Comparison of ENCODE assay signal across 8 cellular contexts in the genomic region with DNA sequence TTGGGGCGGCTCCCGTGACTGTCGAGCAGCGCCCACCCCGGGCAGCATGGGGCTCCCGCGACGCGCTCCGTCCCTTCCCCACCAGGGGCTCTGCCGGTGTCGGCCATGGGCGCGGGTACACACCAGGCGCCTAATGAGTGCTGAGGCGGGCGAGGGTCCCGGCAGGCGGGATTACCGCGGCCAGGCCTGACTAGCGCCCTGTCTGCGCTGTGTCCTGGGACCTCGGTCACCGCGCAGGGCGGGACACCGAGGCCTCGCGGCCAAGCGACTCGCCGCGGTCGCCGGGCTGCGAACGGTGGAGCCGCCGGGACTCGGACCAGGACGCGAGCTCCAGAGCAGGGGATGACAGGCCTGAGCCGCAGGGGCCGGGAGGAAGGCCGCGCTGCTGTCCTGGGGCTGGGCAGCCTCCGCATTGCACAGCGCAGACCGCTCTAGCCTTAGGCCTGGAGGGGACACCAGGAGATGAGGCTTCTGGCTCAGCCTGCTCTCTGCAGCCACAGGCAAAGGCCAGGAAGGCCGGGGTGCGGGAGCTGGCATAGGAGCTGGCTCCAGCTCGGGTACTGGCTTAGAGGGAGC. TPM values are rescaled to one million over a fixed set of nuclear protein-coding genes. Genes with fewer than 3 reads are reported as not detected.
DNase-seq lines count a peak whose midpoint lies in the region; ATAC-seq, FAIRE-seq and TF ChIP-seq lines count a peak whose summit lies in the region.

No MANE protein-coding gene starts in this region.

- H3K36me3 ChIP-seq in DND-41 (ENCODE audit: insufficient read depth, low read length) (peaks cover 32% of the 10 kb centered on the region), K562 (ENCODE audit: control insufficient read depth, insufficient read depth, low read length) (peaks cover 51% of the 10 kb centered on the region)

- peak overlapping the region; percentile 68 for H3K4me2 ChIP-seq in DND-41 (ENCODE audit: insufficient read depth, low read length)
- H3K4me2 ChIP-seq in K562 (ENCODE audit: insufficient read depth, low read length), result peak overlapping the region; percentile 95

- TSS peak; percentile 49 for BruUV-seq in K562 (replicated peaks; lab: Mats Ljungman, UMichigan)

- H2AFZ ChIP-seq in DND-41 (ENCODE audit: low read depth, low read length) (peak overlapping the region; percentile 98), K562 (ENCODE audit: low read depth, low read length) (peak overlapping the region; percentile 82)

- H3K9me3 ChIP-seq in DND-41 (ENCODE audit: insufficient read depth, low read length, severe bottlenecking) (no peaks in the 10 kb centered on the region), K562 (replicated peaks; ENCODE audit: control insufficient read depth, insufficient read depth, low read depth, low read length) (no peaks in the 10 kb centered on the region)

- TF ChIP-seq POLR2A in K562 (conservative IDR thresholded peaks at IDR 0.05), result no peak

- H3K4me3 ChIP-seq in DND-41 (ENCODE audit: low read depth in 1 of 2, low read length in 2 of 2) (peak overlapping the region; percentile 25 to 63; a peak in 3 of 4 replicates), K562 (peak overlapping the region; percentile 67)

- H3K27me3 ChIP-seq in DND-41 (ENCODE audit: insufficient read depth, low read length, poor library complexity), result no peaks in the 10 kb centered on the region
- no peaks in the 10 kb centered on the region for H3K27me3 ChIP-seq in K562 (ENCODE audit: control insufficient read depth in 2 of 2, insufficient read depth in 2 of 2, low read length in 2 of 2)

- no peak for FAIRE-seq in K562 (lab: Jason Lieb, UNC)

- CTCF ChIA-PET in K562 (lab: Yijun Ruan, JAX; ENCODE audit: low intra/inter-chr PET ratio), result no interaction called here

- H3K27ac Mint-ChIP-seq in IgD-negative memory B cell, result peak overlapping the region in 1 of 3 donors; percentile 97
- peak overlapping the region; percentile 96 for H3K27ac Mint-ChIP-seq in stimulated activated effector memory CD8-positive, alpha-beta T cell treated with anti-CD3 and anti-CD28 coated beads, Interleukin-12 subunit alpha, Interleukin-12 subunit beta, amount 100 ng/mL, for 72 hours

- H3K9ac ChIP-seq in DND-41 (ENCODE audit: low read depth, low read length), result peak overlapping the region; percentile 56
- peak overlapping the region; percentile 90 to 100 for H3K9ac ChIP-seq in K562 (ENCODE audit: insufficient read depth in 1 of 2, low read depth in 2 of 2, low read length in 2 of 2)

- ATAC-seq in DND-41 (ENCODE audit: insufficient read depth, low read depth) (peak; percentile 30), GM21381 (IDR thresholded peaks at IDR 0.05; ENCODE audit: unreplicated experiment) (peak; percentile 9), K562 (peak; percentile 67)
- peak; percentile 17 for ATAC-seq in stimulated activated effector memory CD8-positive, alpha-beta T cell treated with anti-CD3 and anti-CD28 coated beads, Interleukin-12 subunit alpha, Interleukin-12 subunit beta, amount 100 ng/mL, for 72 hours

- no peak for DNase-seq in DND-41
- DNase-seq in K562 (ENCODE audit: extremely low read depth in 1 of 4, low spot score in 3 of 4), result peak in 3 of 4 experiments; percentile 49 to 77 (median 76)
- peak; percentile 28 for DNase-seq in iris pigment epithelial cell (ENCODE audit: low read depth)
- no peak for DNase-seq in stimulated activated effector memory CD8-positive, alpha-beta T cell treated with anti-CD3 and anti-CD28 coated beads, Interleukin-12 subunit alpha, Interleukin-12 subunit beta, amount 100 ng/mL, for 72 hours (ENCODE audit: low spot score in 2 of 2)
- DNase-seq in mesenteric fat pad (ENCODE audit: low spot score), result no peak
- DNase-seq in NCI-H2081 (lab: John Stamatoyannopoulos, UW), result no peak

- H3K27ac ChIP-seq in DND-41 (ENCODE audit: low read length) (peak overlapping the region; percentile 52; the same call in 1 of the 2 replicates), K562 (ENCODE audit: extremely low read depth, low read depth, low read length) (peak overlapping the region; percentile 97)

- no peak for TF ChIP-seq RAD21 in K562 (CRISPR knock-in tag; conservative IDR thresholded peaks at IDR 0.05 in 1 of 2, IDR thresholded peaks at IDR 0.05 in 1 of 2)

- 1% methylated on average over 43 of the region's 53 CpGs for WGBS in K562 (ENCODE audit: insufficient coverage, low coverage, missing lambda C conversion rate)

- H3K79me2 ChIP-seq in DND-41 (ENCODE audit: insufficient read depth, low read length), result peaks cover 25% of the 10 kb centered on the region
- peaks cover 74% of the 10 kb centered on the region for H3K79me2 ChIP-seq in K562 (ENCODE audit: control insufficient read depth, insufficient read depth, low read length)

- peaks cover 12 to 17% (median 17%) of the 10 kb centered on the region in 3 donors for H3K4me1 Mint-ChIP-seq in IgD-negative memory B cell
- H3K4me1 Mint-ChIP-seq in stimulated activated effector memory CD8-positive, alpha-beta T cell treated with anti-CD3 and anti-CD28 coated beads, Interleukin-12 subunit alpha, Interleukin-12 subunit beta, amount 100 ng/mL, for 72 hours, result peaks cover 26% of the 10 kb centered on the region

- H3K9me1 ChIP-seq in K562 (ENCODE audit: control insufficient read depth, insufficient read depth, low read length), result peaks cover 8% of the 10 kb centered on the region

- H4K20me1 ChIP-seq in DND-41 (ENCODE audit: insufficient read depth, low read length) (peaks cover 35% of the 10 kb centered on the region), K562 (replicated peaks; ENCODE audit: control insufficient read depth, insufficient read depth, low read length) (peaks cover 32% of the 10 kb centered on the region)

- peaks cover 4% of the 10 kb centered on the region for H3K36me3 Mint-ChIP-seq in IgD-negative memory B cell
- peaks cover 51% of the 10 kb centered on the region for H3K36me3 Mint-ChIP-seq in stimulated activated effector memory CD8-positive, alpha-beta T cell treated with anti-CD3 and anti-CD28 coated beads, Interleukin-12 subunit alpha, Interleukin-12 subunit beta, amount 100 ng/mL, for 72 hours

- TF ChIP-seq CTCF in DND-41 (IDR thresholded peaks at IDR 0.05; ENCODE audit: borderline replicate concordance, extremely low read depth, low read length, poor library complexity, severe bottlenecking) (no peak), K562 (IDR thresholded peaks at IDR 0.05 in 2 of 3, conservative IDR thresholded peaks at IDR 0.05 in 1 of 3; ENCODE audit: insufficient read depth in 2 of 3, low read depth in 1 of 3, low read length in 3 of 3) (no peak)

- in situ Hi-C loops in K562 (cut with MboI), result no loop called here

- H3K4me1 ChIP-seq in DND-41 (ENCODE audit: insufficient read depth, low read length) (peaks cover 33% of the 10 kb centered on the region), K562 (replicated peaks in 1 of 2; ENCODE audit: control insufficient read depth in 2 of 2, insufficient read depth in 2 of 2, low read length in 2 of 2) (peaks cover 29 to 76% of the 10 kb centered on the region in 2 experiments; a peak in 4 of 5 replicates)

- intact Hi-C loops in K562 (cut with micrococcal nuclease), result no loop called here

- peak overlapping the region in 3 of 4 donors; percentile 65 to 87 (median 74) for H3K4me3 Mint-ChIP-seq in IgD-negative memory B cell
- peak overlapping the region; percentile 90 for H3K4me3 Mint-ChIP-seq in stimulated activated effector memory CD8-positive, alpha-beta T cell treated with anti-CD3 and anti-CD28 coated beads, Interleukin-12 subunit alpha, Interleukin-12 subunit beta, amount 100 ng/mL, for 72 hours

- no peaks in the 10 kb centered on the region for H3K27me3 Mint-ChIP-seq in IgD-negative memory B cell

- no peaks in the 10 kb centered on the region for H3K9me3 Mint-ChIP-seq in IgD-negative memory B cell
- H3K9me3 Mint-ChIP-seq in stimulated activated effector memory CD8-positive, alpha-beta T cell treated with anti-CD3 and anti-CD28 coated beads, Interleukin-12 subunit alpha, Interleukin-12 subunit beta, amount 100 ng/mL, for 72 hours, result no peaks in the 10 kb centered on the region

- TF ChIP-seq EP300 in K562 (IDR thresholded peaks at IDR 0.05; ENCODE audit: low read length), result no peak

- POLR2A ChIA-PET in K562 (lab: Yijun Ruan, JAX), result interaction anchor here (0.5 to 5.3 kb wide), 36 partner anchors 8 to 940 kb away, joined by 3 to 44 read pairs (median 4); partner anchors contain the start of genes DIPK1B, EDF1, LCN10 and LCN6

RNA-seq across cellular contexts. Expression of gene LCN10, which starts 14.1 kb away (rescaled TPM):
- polyA plus RNA-seq in IgD-negative memory B cell (68.0 TPM), K562 (2011; rRNA removed) (0.11 and 0.14 TPM in 2 replicates), K562 (2014; fragmentation: Illumina TruSeq; extraction: Trizol) (0.11 and 0.21 TPM in 2 replicates), K562 (2014; fragmentation: Nextera tagmentation; extraction: Ambion mirVana) (under 1 TPM in 1 of 2 experiments, not detected in 1; 0.10 TPM), K562 (2014; rRNA removed) (0.16 TPM in 1 of 2 replicates, not detected in the other)
- total RNA-seq in K562 (2011; cell fraction: chromatin; rRNA removed; ENCODE audit: low replicate concordance), result 0.44 TPM in 1 of 2 replicates, not detected in the other
- total RNA-seq in K562 (2011; cell fraction: nucleolus; rRNA removed), result 0.17 and 0.26 TPM in 2 replicates
- 0.44 TPM in 1 of 2 replicates, not detected in the other for total RNA-seq in K562 (2011; cell fraction: nucleoplasm; rRNA removed)
- total RNA-seq in K562 (2014; rRNA removed) (0.12 TPM in 1 of 2 replicates, not detected in the other), K562 (2014; rRNA removed; fragmentation: Illumina TruSeq; extraction: Trizol) (not detected in 2 replicates), K562 (2015; rRNA removed; fragmentation: Illumina TruSeq; extraction: Trizol) (0.11 TPM in 1 of 2 replicates, not detected in the other), K562 (2021) (0.29 TPM in 1 of 2 replicates, not detected in the other), mesenteric fat pad (9.2 TPM)
- polyA plus RNA-seq in K562 (2011; cell fraction: cytosol; rRNA removed), result 0.35 and 0.42 TPM in 2 replicates
- polyA plus RNA-seq in K562 (2011; cell fraction: nucleus; rRNA removed), result 0.10 and 1.1 TPM in 2 replicates
- polyA plus RNA-seq in K562 (2012), result 0.14 TPM in 1 of 2 replicates, not detected in the other
- polyA minus RNA-seq in K562 (2011; rRNA and poly(A)+ RNA removed), result 0.14 TPM in 1 of 2 replicates, not detected in the other
- not detected in 2 replicates for polyA minus RNA-seq in K562 (2011; cell fraction: cytosol; rRNA and poly(A)+ RNA removed)
- polyA minus RNA-seq in K562 (2011; cell fraction: nucleus; rRNA and poly(A)+ RNA removed), result 0.40 TPM in 1 of 2 replicates, not detected in the other

RNA-seq across cellular contexts. Expression of gene DIPK1B, which starts 16.3 kb away (rescaled TPM):
- 0.90 TPM for polyA plus RNA-seq in IgD-negative memory B cell
- total RNA-seq in K562 (2011; cell fraction: chromatin; rRNA removed; ENCODE audit: low replicate concordance), result 11.8 and 45.1 TPM in 2 replicates
- 39.9 and 47.9 TPM in 2 replicates for total RNA-seq in K562 (2011; cell fraction: nucleolus; rRNA removed)
- total RNA-seq in K562 (2011; cell fraction: nucleoplasm; rRNA removed), result 25.8 and 26.4 TPM in 2 replicates
- total RNA-seq in K562 (2014; rRNA removed), result 22.3 and 25.2 TPM in 2 replicates
- total RNA-seq in K562 (2014; rRNA removed; fragmentation: Illumina TruSeq; extraction: Trizol), result 2.8 TPM in 2 replicates
- total RNA-seq in K562 (2015; rRNA removed; fragmentation: Illumina TruSeq; extraction: Trizol), result 5.9 and 7.4 TPM in 2 replicates
- total RNA-seq in K562 (2021), result 20.4 TPM in 2 replicates
- 11.4 and 20.2 TPM in 2 replicates for polyA plus RNA-seq in K562 (2011; rRNA removed)
- 26.7 and 64.0 TPM in 2 replicates for polyA plus RNA-seq in K562 (2011; cell fraction: cytosol; rRNA removed)
- polyA plus RNA-seq in K562 (2011; cell fraction: nucleus; rRNA removed), result 41.8 and 57.7 TPM in 2 replicates
- polyA plus RNA-seq in K562 (2012), result 9.0 and 14.4 TPM in 2 replicates
- 4.2 and 6.8 TPM in 2 replicates for polyA plus RNA-seq in K562 (2014; fragmentation: Illumina TruSeq; extraction: Trizol)
- polyA plus RNA-seq in K562 (2014; fragmentation: Nextera tagmentation; extraction: Ambion mirVana), result under 1 TPM; 0.08 to 0.21 TPM
- polyA plus RNA-seq in K562 (2014; rRNA removed), result 20.5 and 21.2 TPM in 2 replicates
- 3.7 and 4.5 TPM in 2 replicates for polyA minus RNA-seq in K562 (2011; rRNA and poly(A)+ RNA removed)
- polyA minus RNA-seq in K562 (2011; cell fraction: cytosol; rRNA and poly(A)+ RNA removed), result 13.1 and 14.0 TPM in 2 replicates
- 9.0 and 9.8 TPM in 2 replicates for polyA minus RNA-seq in K562 (2011; cell fraction: nucleus; rRNA and poly(A)+ RNA removed)
- total RNA-seq in mesenteric fat pad, result 3.9 TPM

RNA-seq across cellular contexts. Expression of gene LCN6, which starts 19.7 kb away (rescaled TPM):
- not detected for polyA plus RNA-seq in IgD-negative memory B cell
- 0.86 TPM in 1 of 2 replicates, not detected in the other for total RNA-seq in K562 (2011; cell fraction: chromatin; rRNA removed; ENCODE audit: low replicate concordance)
- 0.67 and 1.6 TPM in 2 replicates for total RNA-seq in K562 (2011; cell fraction: nucleolus; rRNA removed)
- 0.81 TPM in 1 of 2 replicates, not detected in the other for total RNA-seq in K562 (2011; cell fraction: nucleoplasm; rRNA removed)
- 0.45 and 0.57 TPM in 2 replicates for total RNA-seq in K562 (2014; rRNA removed)
- total RNA-seq in K562 (2014; rRNA removed; fragmentation: Illumina TruSeq; extraction: Trizol), result 0.33 TPM in 1 of 2 replicates, not detected in the other
- not detected in 2 replicates for total RNA-seq in K562 (2015; rRNA removed; fragmentation: Illumina TruSeq; extraction: Trizol)
- total RNA-seq in K562 (2021), result not detected in 2 replicates
- polyA plus RNA-seq in K562 (2011; rRNA removed), result 0.42 TPM in 1 of 2 replicates, not detected in the other
- 0.98 TPM in 1 of 2 replicates, not detected in the other for polyA plus RNA-seq in K562 (2011; cell fraction: cytosol; rRNA removed)
- polyA plus RNA-seq in K562 (2011; cell fraction: nucleus; rRNA removed), result 4.3 TPM in 1 of 2 replicates, not detected in the other
- polyA plus RNA-seq in K562 (2012), result 0.12 TPM in 1 of 2 replicates, not detected in the other
- polyA plus RNA-seq in K562 (2014; fragmentation: Illumina TruSeq; extraction: Trizol), result not detected in 2 replicates
- under 1 TPM in 1 of 2 experiments, not detected in 1; 0.10 TPM for polyA plus RNA-seq in K562 (2014; fragmentation: Nextera tagmentation; extraction: Ambion mirVana)
- 2.2 TPM in 1 of 2 replicates, not detected in the other for polyA plus RNA-seq in K562 (2014; rRNA removed)
- not detected in 2 replicates for polyA minus RNA-seq in K562 (2011; rRNA and poly(A)+ RNA removed)
- not detected in 2 replicates for polyA minus RNA-seq in K562 (2011; cell fraction: cytosol; rRNA and poly(A)+ RNA removed)
- polyA minus RNA-seq in K562 (2011; cell fraction: nucleus; rRNA and poly(A)+ RNA removed), result not detected in 2 replicates
- total RNA-seq in mesenteric fat pad, result 16.2 TPM

RNA-seq across cellular contexts. Expression of gene LCN8, which starts 29.4 kb away (rescaled TPM):
- 0.44 TPM for polyA plus RNA-seq in IgD-negative memory B cell
- 0.14 TPM in 1 of 2 replicates, not detected in the other for total RNA-seq in K562 (2011; cell fraction: chromatin; rRNA removed; ENCODE audit: low replicate concordance)
- total RNA-seq in K562 (2011; cell fraction: nucleolus; rRNA removed), result not detected in 2 replicates
- not detected in 2 replicates for total RNA-seq in K562 (2011; cell fraction: nucleoplasm; rRNA removed)
- total RNA-seq in K562 (2014; rRNA removed), result not detected in 2 replicates
- not detected in 2 replicates for total RNA-seq in K562 (2014; rRNA removed; fragmentation: Illumina TruSeq; extraction: Trizol)
- total RNA-seq in K562 (2015; rRNA removed; fragmentation: Illumina TruSeq; extraction: Trizol), result not detected in 2 replicates
- total RNA-seq in K562 (2021), result not detected in 2 replicates
- polyA plus RNA-seq in K562 (2011; rRNA removed), result not detected in 2 replicates
- not detected in 2 replicates for polyA plus RNA-seq in K562 (2011; cell fraction: cytosol; rRNA removed)
- polyA plus RNA-seq in K562 (2011; cell fraction: nucleus; rRNA removed), result not detected in 2 replicates
- not detected in 2 replicates for polyA plus RNA-seq in K562 (2012)
- polyA plus RNA-seq in K562 (2014; fragmentation: Illumina TruSeq; extraction: Trizol), result not detected in 2 replicates
- polyA plus RNA-seq in K562 (2014; fragmentation: Nextera tagmentation; extraction: Ambion mirVana), result not detected
- polyA plus RNA-seq in K562 (2014; rRNA removed), result not detected in 2 replicates
- polyA minus RNA-seq in K562 (2011; rRNA and poly(A)+ RNA removed), result not detected in 2 replicates
- not detected in 2 replicates for polyA minus RNA-seq in K562 (2011; cell fraction: cytosol; rRNA and poly(A)+ RNA removed)
- polyA minus RNA-seq in K562 (2011; cell fraction: nucleus; rRNA and poly(A)+ RNA removed), result not detected in 2 replicates
- not detected for total RNA-seq in mesenteric fat pad

RNA-seq across cellular contexts. Expression of gene LCN15, which starts 35.7 kb away (rescaled TPM):
- polyA plus RNA-seq in IgD-negative memory B cell (not detected), K562 (2011; rRNA removed) (0.11 TPM in 1 of 2 replicates, not detected in the other), K562 (2014; fragmentation: Illumina TruSeq; extraction: Trizol) (not detected in 2 replicates), K562 (2014; fragmentation: Nextera tagmentation; extraction: Ambion mirVana) (not detected), K562 (2014; rRNA removed) (0.13 and 0.66 TPM in 2 replicates)
- 0.37 TPM in 1 of 2 replicates, not detected in the other for total RNA-seq in K562 (2011; cell fraction: chromatin; rRNA removed; ENCODE audit: low replicate concordance)
- 0.13 and 0.33 TPM in 2 replicates for total RNA-seq in K562 (2011; cell fraction: nucleolus; rRNA removed)
- total RNA-seq in K562 (2011; cell fraction: nucleoplasm; rRNA removed), result 0.22 and 0.38 TPM in 2 replicates
- total RNA-seq in K562 (2014; rRNA removed) (not detected in 2 replicates), K562 (2014; rRNA removed; fragmentation: Illumina TruSeq; extraction: Trizol) (not detected in 2 replicates), K562 (2015; rRNA removed; fragmentation: Illumina TruSeq; extraction: Trizol) (not detected in 2 replicates), K562 (2021) (not detected in 2 replicates), mesenteric fat pad (0.32 TPM)
- 0.15 and 0.18 TPM in 2 replicates for polyA plus RNA-seq in K562 (2011; cell fraction: cytosol; rRNA removed)
- 0.30 and 0.37 TPM in 2 replicates for polyA plus RNA-seq in K562 (2011; cell fraction: nucleus; rRNA removed)
- polyA plus RNA-seq in K562 (2012), result 0.24 TPM in 1 of 2 replicates, not detected in the other
- not detected in 2 replicates for polyA minus RNA-seq in K562 (2011; rRNA and poly(A)+ RNA removed)
- not detected in 2 replicates for polyA minus RNA-seq in K562 (2011; cell fraction: cytosol; rRNA and poly(A)+ RNA removed)
- 0.11 TPM in 1 of 2 replicates, not detected in the other for polyA minus RNA-seq in K562 (2011; cell fraction: nucleus; rRNA and poly(A)+ RNA removed)

Comparison
In these comparisons a context has a peak if more than half of its experiments do, and no peak if none do; other contexts are left out.
1. ATAC-seq: peak in every context shown above with its lines; median percentile 67 in K562; 30 in DND-41; 17 in stimulated activated effector memory CD8-positive, alpha-beta T cell treated with anti-CD3 and anti-CD28 coated beads, Interleukin-12 subunit alpha, Interleukin-12 subunit beta, amount 100 ng/mL, for 72 hours; 9 in GM21381.
2. DNase-seq: peak in K562 (3 of 4) and iris pigment epithelial cell (single experiment); none in DND-41 (single experiment), stimulated activated effector memory CD8-positive, alpha-beta T cell treated with anti-CD3 and anti-CD28 coated beads, Interleukin-12 subunit alpha, Interleukin-12 subunit beta, amount 100 ng/mL, for 72 hours (0 of 2), mesenteric fat pad (single experiment) and NCI-H2081 (0 of 2).